ENCODE assay signal across 8 cellular contexts in genomic region chr7:4775281-4776159, GRCh38. TPM values are rescaled to one million over a fixed set of nuclear protein-coding genes. Genes with fewer than 3 reads are reported as not detected.
A peak's percentile ranks its signal among the peaks of the same experiment; 100 is the strongest.
DNase-seq lines count a peak whose midpoint lies in the region; ATAC-seq and TF ChIP-seq lines count a peak whose summit lies in the region.

TSS of gene AP5Z1 (plus strand) at chr7:4775623. CDS start at chr7:4775716, 93 bp downstream.

- no peaks in the 10 kb centered on the region for H3K27me3 Mint-ChIP-seq in T-helper 1 cell treated with Interleukin-12 subunit alpha and Interleukin-12 subunit beta and Interleukin-4 antibody, amounts not matched to agents 30 μg/mL and 1 μg/mL, for 36 hours (ENCODE audit: low read depth)

- peak within 1 kb of the TSS; percentile 93 for H3K4me3 Mint-ChIP-seq in T-helper 1 cell treated with Interleukin-12 subunit alpha and Interleukin-12 subunit beta and Interleukin-4 antibody, amounts not matched to agents 30 μg/mL and 1 μg/mL, for 36 hours

- H3K4me1 Mint-ChIP-seq in T-helper 1 cell treated with Interleukin-12 subunit alpha and Interleukin-12 subunit beta and Interleukin-4 antibody, amounts not matched to agents 30 μg/mL and 1 μg/mL, for 36 hours (ENCODE audit: low read depth), result peaks cover 29% of the 10 kb centered on the region

- H3K9me3 ChIP-seq in heart right ventricle, result no peaks in the 10 kb centered on the region
- H3K9me3 ChIP-seq in upper lobe of left lung, result no peaks in the 10 kb centered on the region

- H3K9me3 Mint-ChIP-seq in T-helper 1 cell treated with Interleukin-12 subunit alpha and Interleukin-12 subunit beta and Interleukin-4 antibody, amounts not matched to agents 30 μg/mL and 1 μg/mL, for 36 hours, result no peaks in the 10 kb centered on the region

- H3K36me3 ChIP-seq in heart right ventricle (peaks cover 0 to 26% (median 0%) of the 10 kb centered on the region in 9 donors), upper lobe of left lung (peaks cover 0 to 12% (median 3%) of the 10 kb centered on the region in 4 donors)

- DNase-seq in NCI-H146 treated with DMSO at 0.1 percent for 48 hours (lab: John Stamatoyannopoulos, UW; ENCODE audit: unreplicated experiment), result peak; percentile 80
- DNase-seq in amniotic stem cell (lab: John Stamatoyannopoulos, UW), result peak; percentile 85
- peak; percentile 96 to 97 for DNase-seq in heart right ventricle
- DNase-seq in posterior vena cava (ENCODE audit: low spot score), result peak; percentile 99
- DNase-seq in upper lobe of left lung, result peak; percentile 97 to 98

- TF ChIP-seq POLR2A in upper lobe of left lung (IDR thresholded peaks at IDR 0.05), result peak in 3 of 4 donors; percentile 88 to 97 (median 93)

- intact Hi-C loops in heart right ventricle (cut with DNase I) (no loop called here), posterior vena cava (cut with DNase I) (no loop called here)

- H3K27me3 ChIP-seq in heart right ventricle, result no peaks in the 10 kb centered on the region
- H3K27me3 ChIP-seq in upper lobe of left lung, result no peaks in the 10 kb centered on the region

- H3K27ac ChIP-seq in heart right ventricle (peak within 1 kb of the TSS; percentile 78 to 97 (median 94)), upper lobe of left lung (peak within 1 kb of the TSS; percentile 93 to 98 (median 96))

- peak in 2 of 4 donors; percentile 9 to 59 for TF ChIP-seq EP300 in upper lobe of left lung (IDR thresholded peaks at IDR 0.05)

- H3K4me3 ChIP-seq in heart right ventricle (peak within 1 kb of the TSS; percentile 62 to 100 (median 97)), upper lobe of left lung (peak within 1 kb of the TSS; percentile 91 to 99 (median 96))

- peaks cover 4 to 51% (median 32%) of the 10 kb centered on the region in 9 donors for H3K4me1 ChIP-seq in heart right ventricle
- peaks cover 20 to 32% (median 25%) of the 10 kb centered on the region in 4 donors for H3K4me1 ChIP-seq in upper lobe of left lung

- whole genome bisulfite sequencing in heart right ventricle, 2 donors, result 0% methylated on average over 70 of the region's 70 CpGs
- 0 to 1% methylated on average over 15 to 47 of the region's 70 CpGs for WGBS in upper lobe of left lung, 2 donors

- TF ChIP-seq CTCF in heart right ventricle (IDR thresholded peaks at IDR 0.05), result no peak
- peak in 2 of 6 experiments; percentile 21 to 32 for TF ChIP-seq CTCF in upper lobe of left lung (IDR thresholded peaks at IDR 0.05)

- H3K36me3 Mint-ChIP-seq in T-helper 1 cell treated with Interleukin-12 subunit alpha and Interleukin-12 subunit beta and Interleukin-4 antibody, amounts not matched to agents 30 μg/mL and 1 μg/mL, for 36 hours (ENCODE audit: low read depth), result peaks cover 16% of the 10 kb centered on the region

- peak within 1 kb of the TSS; percentile 99 for H3K27ac Mint-ChIP-seq in T-helper 1 cell treated with Interleukin-12 subunit alpha and Interleukin-12 subunit beta and Interleukin-4 antibody, amounts not matched to agents 30 μg/mL and 1 μg/mL, for 36 hours

- ATAC-seq in GM18498 (IDR thresholded peaks at IDR 0.05; ENCODE audit: unreplicated experiment) (peak; percentile 91), HG02884 (IDR thresholded peaks at IDR 0.05; ENCODE audit: unreplicated experiment) (peak; percentile 84), heart right ventricle (peak; percentile 96 to 98 (median 98)), upper lobe of left lung (ENCODE audit: low FRiP score in 2 of 2) (peak; percentile 96 to 98)

RNA-seq across cellular contexts. Expression of gene AP5Z1, which starts in this region (rescaled TPM):
- total RNA-seq in heart right ventricle, result 10 to 100 TPM in 7 of 10 donors, 1 to 10 TPM in 3; 8.5 to 16.7 (median 12.4) TPM
- polyA plus RNA-seq in heart right ventricle, result 10 to 100 TPM; 20.0 to 30.9 TPM
- total RNA-seq in posterior vena cava, result 10 to 100 TPM; 27.8 to 29.0 TPM
- 100 to 1,000 TPM in 1 of 6 donors, 10 to 100 TPM in 5; 23.4 to 152 (median 52.1) TPM for total RNA-seq in upper lobe of left lung

Comparison
In these comparisons a context has a peak if more than half of its experiments do, and no peak if none do; other contexts are left out.
1. Peak in every context shown above with its lines: DNase-seq, ATAC-seq, H3K4me3 ChIP-seq and H3K27ac ChIP-seq.